Comparison of ENCODE assay signal across 8 cellular contexts in the genomic region with DNA sequence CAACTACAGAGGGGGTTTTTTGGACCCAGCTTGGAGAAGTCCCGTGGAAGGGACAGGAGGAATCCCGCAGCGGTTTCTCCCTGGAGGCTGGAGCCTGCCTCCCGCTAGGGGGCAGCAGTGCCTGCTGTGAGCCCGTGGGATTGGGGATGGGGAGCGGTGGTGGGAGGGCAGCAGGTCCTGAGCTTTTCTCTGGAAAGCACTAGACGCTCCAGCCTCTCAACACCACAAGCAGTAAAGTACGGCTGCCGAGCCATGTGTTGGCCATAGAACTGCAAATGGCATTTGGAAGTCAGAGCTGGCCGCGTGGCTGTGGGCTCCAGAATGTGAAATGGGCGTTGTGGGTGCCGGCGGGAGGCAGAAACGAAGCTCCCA. TPM values are rescaled to one million over a fixed set of nuclear protein-coding genes. Genes with fewer than 3 reads are reported as not detected.
DNase-seq lines count a peak whose midpoint lies in the region; ATAC-seq and TF ChIP-seq lines count a peak whose summit lies in the region.

No MANE protein-coding gene starts in this region.

- no peak overlapping the region for H3K4me3 Mint-ChIP-seq in stimulated activated naive CD8-positive, alpha-beta T cell treated with anti-CD3 and anti-CD28 coated beads, Interleukin-15, amount 100 ng/mL, for 72 hours
- H3K4me3 Mint-ChIP-seq in nephron, result no peak overlapping the region
- no peak overlapping the region for H3K4me3 Mint-ChIP-seq in natural killer cell treated with Interleukin-12 subunit alpha and Interleukin-12 subunit beta and Interleukin-15 and Interleukin-18, amount 100 ng/mL, for 72 hours

- no peak for ATAC-seq in stimulated activated naive CD8-positive, alpha-beta T cell treated with anti-CD3 and anti-CD28 coated beads, Interleukin-15, Interleukin-2, amounts not matched to agents 100 U/mL and 50 U/mL, for 24 hours
- no peak for ATAC-seq in stimulated activated naive CD8-positive, alpha-beta T cell treated with anti-CD3 and anti-CD28 coated beads, Interleukin-15, amount 100 ng/mL, for 72 hours
- ATAC-seq in GM18870 (IDR thresholded peaks at IDR 0.05; ENCODE audit: unreplicated experiment) (no peak), GM18517 (IDR thresholded peaks at IDR 0.05; ENCODE audit: unreplicated experiment) (no peak)
- no peak for ATAC-seq in natural killer cell treated with Interleukin-12 subunit alpha and Interleukin-12 subunit beta and Interleukin-15 and Interleukin-18, amount 100 ng/mL, for 72 hours

- peaks cover 9% of the 10 kb centered on the region for H3K27me3 Mint-ChIP-seq in stimulated activated naive CD8-positive, alpha-beta T cell treated with anti-CD3 and anti-CD28 coated beads, Interleukin-15, amount 100 ng/mL, for 72 hours
- H3K27me3 Mint-ChIP-seq in nephron (ENCODE audit: low read depth), result peaks cover 18% of the 10 kb centered on the region
- peaks cover 0 to 4% of the 10 kb centered on the region in 2 donors for H3K27me3 Mint-ChIP-seq in natural killer cell treated with Interleukin-12 subunit alpha and Interleukin-12 subunit beta and Interleukin-15 and Interleukin-18, amount 100 ng/mL, for 72 hours

- peak; percentile 53 for DNase-seq in stimulated activated naive CD8-positive, alpha-beta T cell treated with anti-CD3 and anti-CD28 coated beads, Interleukin-15, Interleukin-2, amounts not matched to agents 100 U/mL and 50 U/mL, for 24 hours
- no peak for DNase-seq in stimulated activated naive CD8-positive, alpha-beta T cell treated with anti-CD3 and anti-CD28 coated beads, Interleukin-15, amount 100 ng/mL, for 72 hours
- peak; percentile 32 for DNase-seq in epithelial cell of esophagus (ENCODE audit: low read depth)
- DNase-seq in natural killer cell treated with Interleukin-12 subunit alpha and Interleukin-12 subunit beta and Interleukin-15 and Interleukin-18, amount 100 ng/mL, for 72 hours (ENCODE audit: low spot score), result no peak

- no peaks in the 10 kb centered on the region for H3K36me3 Mint-ChIP-seq in nephron (ENCODE audit: low read depth)
- H3K36me3 Mint-ChIP-seq in natural killer cell treated with Interleukin-12 subunit alpha and Interleukin-12 subunit beta and Interleukin-15 and Interleukin-18, amount 100 ng/mL, for 72 hours, result no peaks in the 10 kb centered on the region

- H3K27ac Mint-ChIP-seq in stimulated activated naive CD8-positive, alpha-beta T cell treated with anti-CD3 and anti-CD28 coated beads, Interleukin-15, amount 100 ng/mL, for 72 hours, result no peak overlapping the region
- no peak overlapping the region for H3K27ac Mint-ChIP-seq in nephron
- H3K27ac Mint-ChIP-seq in natural killer cell treated with Interleukin-12 subunit alpha and Interleukin-12 subunit beta and Interleukin-15 and Interleukin-18, amount 100 ng/mL, for 72 hours, result no peak overlapping the region

- H3K9me3 Mint-ChIP-seq in stimulated activated naive CD8-positive, alpha-beta T cell treated with anti-CD3 and anti-CD28 coated beads, Interleukin-15, amount 100 ng/mL, for 72 hours, result no peaks in the 10 kb centered on the region
- H3K9me3 Mint-ChIP-seq in nephron, result no peaks in the 10 kb centered on the region
- no peaks in the 10 kb centered on the region for H3K9me3 Mint-ChIP-seq in natural killer cell treated with Interleukin-12 subunit alpha and Interleukin-12 subunit beta and Interleukin-15 and Interleukin-18, amount 100 ng/mL, for 72 hours

- H3K4me3 ChIP-seq in epithelial cell of esophagus (ENCODE audit: low read length), result no peak overlapping the region

- H3K4me1 Mint-ChIP-seq in stimulated activated naive CD8-positive, alpha-beta T cell treated with anti-CD3 and anti-CD28 coated beads, Interleukin-15, amount 100 ng/mL, for 72 hours, result no peaks in the 10 kb centered on the region
- no peaks in the 10 kb centered on the region for H3K4me1 Mint-ChIP-seq in nephron
- peaks cover 12 to 13% of the 10 kb centered on the region in 2 donors for H3K4me1 Mint-ChIP-seq in natural killer cell treated with Interleukin-12 subunit alpha and Interleukin-12 subunit beta and Interleukin-15 and Interleukin-18, amount 100 ng/mL, for 72 hours (ENCODE audit: low read depth in 2 of 2)

- TF ChIP-seq CTCF in epithelial cell of esophagus (IDR thresholded peaks at IDR 0.05; ENCODE audit: insufficient read depth, low read depth, low read length, missing control alignments), result peak; percentile 73
- peak; percentile 60 to 68 (median 61) for TF ChIP-seq CTCF in nephron (IDR thresholded peaks at IDR 0.05; ENCODE audit: unreplicated experiment in 3 of 3)

TF ChIP-seq in PFSK-1, 5 proteins besides CTCF, POLR2A, EP300 and RAD21:
- TF ChIP-seq, protein P1, sequence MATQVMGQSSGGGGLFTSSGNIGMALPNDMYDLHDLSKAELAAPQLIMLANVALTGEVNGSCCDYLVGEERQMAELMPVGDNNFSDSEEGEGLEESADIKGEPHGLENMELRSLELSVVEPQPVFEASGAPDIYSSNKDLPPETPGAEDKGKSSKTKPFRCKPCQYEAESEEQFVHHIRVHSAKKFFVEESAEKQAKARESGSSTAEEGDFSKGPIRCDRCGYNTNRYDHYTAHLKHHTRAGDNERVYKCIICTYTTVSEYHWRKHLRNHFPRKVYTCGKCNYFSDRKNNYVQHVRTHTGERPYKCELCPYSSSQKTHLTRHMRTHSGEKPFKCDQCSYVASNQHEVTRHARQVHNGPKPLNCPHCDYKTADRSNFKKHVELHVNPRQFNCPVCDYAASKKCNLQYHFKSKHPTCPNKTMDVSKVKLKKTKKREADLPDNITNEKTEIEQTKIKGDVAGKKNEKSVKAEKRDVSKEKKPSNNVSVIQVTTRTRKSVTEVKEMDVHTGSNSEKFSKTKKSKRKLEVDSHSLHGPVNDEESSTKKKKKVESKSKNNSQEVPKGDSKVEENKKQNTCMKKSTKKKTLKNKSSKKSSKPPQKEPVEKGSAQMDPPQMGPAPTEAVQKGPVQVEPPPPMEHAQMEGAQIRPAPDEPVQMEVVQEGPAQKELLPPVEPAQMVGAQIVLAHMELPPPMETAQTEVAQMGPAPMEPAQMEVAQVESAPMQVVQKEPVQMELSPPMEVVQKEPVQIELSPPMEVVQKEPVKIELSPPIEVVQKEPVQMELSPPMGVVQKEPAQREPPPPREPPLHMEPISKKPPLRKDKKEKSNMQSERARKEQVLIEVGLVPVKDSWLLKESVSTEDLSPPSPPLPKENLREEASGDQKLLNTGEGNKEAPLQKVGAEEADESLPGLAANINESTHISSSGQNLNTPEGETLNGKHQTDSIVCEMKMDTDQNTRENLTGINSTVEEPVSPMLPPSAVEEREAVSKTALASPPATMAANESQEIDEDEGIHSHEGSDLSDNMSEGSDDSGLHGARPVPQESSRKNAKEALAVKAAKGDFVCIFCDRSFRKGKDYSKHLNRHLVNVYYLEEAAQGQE (IDR thresholded peaks at IDR 0.05; ENCODE audit: insufficient read depth in 1 of 2, low read depth in 2 of 2, low read length in 2 of 2), result no peak
- TF ChIP-seq TAF1 (IDR thresholded peaks at IDR 0.05; ENCODE audit: borderline replicate concordance, insufficient read depth, low read length) (no peak), POLR2AphosphoS5 (IDR thresholded peaks at IDR 0.05; ENCODE audit: low read depth, low read length) (no peak), FOXP2 (optimal IDR thresholded peaks at IDR 0.05; ENCODE audit: borderline replicate concordance, extremely low read depth, extremely low read length, insufficient read depth) (peak; percentile 50), SIN3A (IDR thresholded peaks at IDR 0.05; ENCODE audit: borderline replicate concordance, insufficient read depth, low read length) (no peak)

RNA-seq across cellular contexts. Expression of a gene that starts 47.8 kb away (rescaled TPM):
- polyA plus RNA-seq in PFSK-1 (2012; ENCODE audit: insufficient read length, low read depth), result 32.3 TPM
- total RNA-seq in natural killer cell treated with Interleukin-12 subunit alpha and Interleukin-12 subunit beta and Interleukin-15 and Interleukin-18, amount 100 ng/mL, for 72 hours, result 1 to 10 TPM in 1 of 2 donors, under 1 TPM in 1; 0.31 to 3.9 TPM

Comparison
In these comparisons a context has a peak if more than half of its experiments do, and no peak if none do; other contexts are left out.
1. DNase-seq: peak in stimulated activated naive CD8-positive, alpha-beta T cell treated with anti-CD3 and anti-CD28 coated beads, Interleukin-15, Interleukin-2, amounts not matched to agents 100 U/mL and 50 U/mL, for 24 hours (single experiment) and epithelial cell of esophagus (single experiment); none in stimulated activated naive CD8-positive, alpha-beta T cell treated with anti-CD3 and anti-CD28 coated beads, Interleukin-15, amount 100 ng/mL, for 72 hours (0 of 2) and natural killer cell treated with Interleukin-12 subunit alpha and Interleukin-12 subunit beta and Interleukin-15 and Interleukin-18, amount 100 ng/mL, for 72 hours (single experiment).